ENCODE assay signal across 1 cellular context in the genomic region with DNA sequence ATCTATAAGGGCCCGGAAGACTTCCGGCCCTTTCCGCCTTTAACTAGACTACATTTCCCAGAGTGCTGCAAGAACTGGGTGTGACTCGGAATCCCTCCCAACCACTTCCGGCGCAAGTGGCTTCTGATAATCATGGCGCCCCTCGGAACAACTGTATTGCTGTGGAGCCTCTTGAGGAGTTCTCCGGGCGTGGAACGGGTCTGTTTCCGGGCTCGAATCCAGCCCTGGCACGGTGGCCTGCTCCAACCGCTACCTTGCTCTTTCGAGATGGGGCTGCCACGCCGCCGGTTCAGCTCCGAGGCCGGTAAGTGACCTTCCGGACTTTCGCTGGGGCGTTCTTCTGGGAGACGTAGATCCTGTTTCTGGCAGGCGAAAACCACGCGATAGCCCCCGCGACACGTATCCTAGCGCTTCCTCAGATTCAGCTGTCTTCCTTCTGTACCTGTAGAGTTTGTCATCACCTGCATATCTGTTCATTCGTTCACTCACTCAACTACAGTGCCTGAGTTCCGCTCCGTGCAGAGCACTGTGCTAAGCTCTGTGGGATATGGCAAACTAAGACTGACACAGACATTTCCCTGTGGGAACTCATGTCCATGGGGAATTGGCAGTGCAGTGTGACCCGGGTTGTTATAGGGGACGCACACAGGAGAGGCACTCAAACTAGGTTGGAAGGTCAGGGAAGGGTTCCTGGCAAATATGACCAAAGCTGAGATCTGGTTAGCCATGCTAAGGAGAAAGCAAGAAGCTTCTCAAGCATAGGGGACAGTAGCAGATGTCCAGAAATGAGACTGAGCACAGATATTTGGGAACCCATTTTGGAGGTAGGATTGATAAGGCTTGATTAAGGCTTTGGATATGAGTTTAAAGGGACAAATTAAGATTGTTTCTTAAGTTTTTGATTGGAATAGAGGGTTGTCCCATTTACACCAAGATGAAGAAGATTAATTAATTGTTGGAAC.
TF ChIP-seq lines count a peak whose summit lies in the region.

MRPS22 (plus strand) TSS at position 126 of the 962 bp plus-strand sequence; CDS start at position 133, 7 bp downstream.

TF ChIP-seq in HepG2, 621 proteins besides CTCF, POLR2A, EP300 and RAD21 (continued from another document and continues in another):
- TF ChIP-seq, protein P1, sequence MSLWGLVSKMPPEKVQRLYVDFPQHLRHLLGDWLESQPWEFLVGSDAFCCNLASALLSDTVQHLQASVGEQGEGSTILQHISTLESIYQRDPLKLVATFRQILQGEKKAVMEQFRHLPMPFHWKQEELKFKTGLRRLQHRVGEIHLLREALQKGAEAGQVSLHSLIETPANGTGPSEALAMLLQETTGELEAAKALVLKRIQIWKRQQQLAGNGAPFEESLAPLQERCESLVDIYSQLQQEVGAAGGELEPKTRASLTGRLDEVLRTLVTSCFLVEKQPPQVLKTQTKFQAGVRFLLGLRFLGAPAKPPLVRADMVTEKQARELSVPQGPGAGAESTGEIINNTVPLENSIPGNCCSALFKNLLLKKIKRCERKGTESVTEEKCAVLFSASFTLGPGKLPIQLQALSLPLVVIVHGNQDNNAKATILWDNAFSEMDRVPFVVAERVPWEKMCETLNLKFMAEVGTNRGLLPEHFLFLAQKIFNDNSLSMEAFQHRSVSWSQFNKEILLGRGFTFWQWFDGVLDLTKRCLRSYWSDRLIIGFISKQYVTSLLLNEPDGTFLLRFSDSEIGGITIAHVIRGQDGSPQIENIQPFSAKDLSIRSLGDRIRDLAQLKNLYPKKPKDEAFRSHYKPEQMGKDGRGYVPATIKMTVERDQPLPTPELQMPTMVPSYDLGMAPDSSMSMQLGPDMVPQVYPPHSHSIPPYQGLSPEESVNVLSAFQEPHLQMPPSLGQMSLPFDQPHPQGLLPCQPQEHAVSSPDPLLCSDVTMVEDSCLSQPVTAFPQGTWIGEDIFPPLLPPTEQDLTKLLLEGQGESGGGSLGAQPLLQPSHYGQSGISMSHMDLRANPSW (CRISPR knock-in tag; IDR thresholded peaks at IDR 0.05; ENCODE audit: borderline replicate concordance): 0 out of 2 replicates have a peak, but pooled peaks have one; percentile 37
- TF ChIP-seq ASH2L (IDR thresholded peaks at IDR 0.05; ENCODE audit: insufficient read length, low read depth, low read length) (peak; percentile 96), MEIS1 (CRISPR knock-in tag; IDR thresholded peaks at IDR 0.05; ENCODE audit: borderline replicate concordance) (no peak), KDM4B (CRISPR knock-in tag; IDR thresholded peaks at IDR 0.05) (no peak; the same call in 1 of the 2 replicates), KLF15 (CRISPR knock-in tag; IDR thresholded peaks at IDR 0.05; ENCODE audit: borderline replicate concordance) (0 out of 2 replicates have a peak, but pooled peaks have one; percentile 44), ZNF18 (CRISPR knock-in tag; IDR thresholded peaks at IDR 0.05; ENCODE audit: insufficient replicate concordance) (no peak), ZNF577 (CRISPR knock-in tag; IDR thresholded peaks at IDR 0.05; ENCODE audit: borderline replicate concordance, low read depth) (no peak), MTA3 (CRISPR knock-in tag; IDR thresholded peaks at IDR 0.05) (no peak), ZNF24 (IDR thresholded peaks at IDR 0.05) (no peak), RBM39 (IDR thresholded peaks at IDR 0.05; ENCODE audit: low read depth, low read length, poor library complexity, severe bottlenecking) (peak; percentile 51), BCL6 (CRISPR knock-in tag; IDR thresholded peaks at IDR 0.05) (peak; percentile 8; the same call in 1 of the 2 replicates), NR2F6 (IDR thresholded peaks at IDR 0.05) (no peak; the same call in 1 of the 2 replicates), NR2F6 (CRISPR knock-in tag; IDR thresholded peaks at IDR 0.05) (0 out of 2 replicates have a peak, but pooled peaks have one; percentile 21), HIVEP1 (CRISPR knock-in tag; IDR thresholded peaks at IDR 0.05) (peak; percentile 50; the same call in 1 of the 2 replicates), SYNCRIP (IDR thresholded peaks at IDR 0.05; ENCODE audit: insufficient read depth, low read depth, low read length) (no peak), ZNF326 (CRISPR knock-in tag; IDR thresholded peaks at IDR 0.05; ENCODE audit: borderline replicate concordance) (no peak), RCOR2 (CRISPR knock-in tag; IDR thresholded peaks at IDR 0.05) (no peak), TARDBP (CRISPR knock-in tag; IDR thresholded peaks at IDR 0.05) (peak; percentile 15; the same call in 1 of the 2 replicates), NFATC3 (CRISPR knock-in tag; IDR thresholded peaks at IDR 0.05) (no peak), ZNF274 (CRISPR knock-in tag; IDR thresholded peaks at IDR 0.05) (no peak), ATAD3A (CRISPR knock-in tag; IDR thresholded peaks at IDR 0.05) (no peak), KLF13 (CRISPR knock-in tag; IDR thresholded peaks at IDR 0.05) (no peak), NR2F2 (IDR thresholded peaks at IDR 0.05; ENCODE audit: borderline replicate concordance, low read depth) (no peak; the same call in 1 of the 2 replicates), SP140L (CRISPR knock-in tag; IDR thresholded peaks at IDR 0.05; ENCODE audit: borderline replicate concordance) (no peak), RFXAP (CRISPR knock-in tag; IDR thresholded peaks at IDR 0.05; ENCODE audit: borderline replicate concordance) (peak; percentile 31; the same call in 1 of the 2 replicates), ZFP36L1 (CRISPR knock-in tag; IDR thresholded peaks at IDR 0.05) (no peak), PCBP1 (IDR thresholded peaks at IDR 0.05; ENCODE audit: borderline replicate concordance, low read depth, low read length) (no peak), MIER2 (CRISPR knock-in tag; IDR thresholded peaks at IDR 0.05) (0 out of 2 replicates have a peak, but pooled peaks have one; percentile 11), ZNF558 (CRISPR knock-in tag; IDR thresholded peaks at IDR 0.05; ENCODE audit: borderline replicate concordance) (no peak), ZMYM2 (CRISPR knock-in tag; IDR thresholded peaks at IDR 0.05) (no peak), YY1 (IDR thresholded peaks at IDR 0.05; ENCODE audit: insufficient read depth, insufficient replicate concordance, low read depth, low read length) (peak; percentile 95), CENPT (CRISPR knock-in tag; IDR thresholded peaks at IDR 0.05; ENCODE audit: low read depth) (no peak), BORCS8-MEF2B (CRISPR knock-in tag; IDR thresholded peaks at IDR 0.05) (no peak; the same call in 1 of the 2 replicates), TOPORS (CRISPR knock-in tag; IDR thresholded peaks at IDR 0.05) (no peak)
- TF ChIP-seq, protein P2, sequence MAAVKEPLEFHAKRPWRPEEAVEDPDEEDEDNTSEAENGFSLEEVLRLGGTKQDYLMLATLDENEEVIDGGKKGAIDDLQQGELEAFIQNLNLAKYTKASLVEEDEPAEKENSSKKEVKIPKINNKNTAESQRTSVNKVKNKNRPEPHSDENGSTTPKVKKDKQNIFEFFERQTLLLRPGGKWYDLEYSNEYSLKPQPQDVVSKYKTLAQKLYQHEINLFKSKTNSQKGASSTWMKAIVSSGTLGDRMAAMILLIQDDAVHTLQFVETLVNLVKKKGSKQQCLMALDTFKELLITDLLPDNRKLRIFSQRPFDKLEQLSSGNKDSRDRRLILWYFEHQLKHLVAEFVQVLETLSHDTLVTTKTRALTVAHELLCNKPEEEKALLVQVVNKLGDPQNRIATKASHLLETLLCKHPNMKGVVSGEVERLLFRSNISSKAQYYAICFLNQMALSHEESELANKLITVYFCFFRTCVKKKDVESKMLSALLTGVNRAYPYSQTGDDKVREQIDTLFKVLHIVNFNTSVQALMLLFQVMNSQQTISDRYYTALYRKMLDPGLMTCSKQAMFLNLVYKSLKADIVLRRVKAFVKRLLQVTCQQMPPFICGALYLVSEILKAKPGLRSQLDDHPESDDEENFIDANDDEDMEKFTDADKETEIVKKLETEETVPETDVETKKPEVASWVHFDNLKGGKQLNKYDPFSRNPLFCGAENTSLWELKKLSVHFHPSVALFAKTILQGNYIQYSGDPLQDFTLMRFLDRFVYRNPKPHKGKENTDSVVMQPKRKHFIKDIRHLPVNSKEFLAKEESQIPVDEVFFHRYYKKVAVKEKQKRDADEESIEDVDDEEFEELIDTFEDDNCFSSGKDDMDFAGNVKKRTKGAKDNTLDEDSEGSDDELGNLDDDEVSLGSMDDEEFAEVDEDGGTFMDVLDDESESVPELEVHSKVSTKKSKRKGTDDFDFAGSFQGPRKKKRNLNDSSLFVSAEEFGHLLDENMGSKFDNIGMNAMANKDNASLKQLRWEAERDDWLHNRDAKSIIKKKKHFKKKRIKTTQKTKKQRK (IDR thresholded peaks at IDR 0.05; ENCODE audit: low read length): no peak
- TF ChIP-seq, protein P3, sequence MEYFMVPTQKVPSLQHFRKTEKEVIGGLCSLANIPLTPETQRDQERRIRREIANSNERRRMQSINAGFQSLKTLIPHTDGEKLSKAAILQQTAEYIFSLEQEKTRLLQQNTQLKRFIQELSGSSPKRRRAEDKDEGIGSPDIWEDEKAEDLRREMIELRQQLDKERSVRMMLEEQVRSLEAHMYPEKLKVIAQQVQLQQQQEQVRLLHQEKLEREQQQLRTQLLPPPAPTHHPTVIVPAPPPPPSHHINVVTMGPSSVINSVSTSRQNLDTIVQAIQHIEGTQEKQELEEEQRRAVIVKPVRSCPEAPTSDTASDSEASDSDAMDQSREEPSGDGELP (IDR thresholded peaks at IDR 0.05; ENCODE audit: borderline replicate concordance, low read depth): no peak
- TF ChIP-seq, protein P4, sequence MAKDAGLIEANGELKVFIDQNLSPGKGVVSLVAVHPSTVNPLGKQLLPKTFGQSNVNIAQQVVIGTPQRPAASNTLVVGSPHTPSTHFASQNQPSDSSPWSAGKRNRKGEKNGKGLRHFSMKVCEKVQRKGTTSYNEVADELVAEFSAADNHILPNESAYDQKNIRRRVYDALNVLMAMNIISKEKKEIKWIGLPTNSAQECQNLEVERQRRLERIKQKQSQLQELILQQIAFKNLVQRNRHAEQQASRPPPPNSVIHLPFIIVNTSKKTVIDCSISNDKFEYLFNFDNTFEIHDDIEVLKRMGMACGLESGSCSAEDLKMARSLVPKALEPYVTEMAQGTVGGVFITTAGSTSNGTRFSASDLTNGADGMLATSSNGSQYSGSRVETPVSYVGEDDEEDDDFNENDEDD (CRISPR knock-in tag; IDR thresholded peaks at IDR 0.05; ENCODE audit: borderline replicate concordance): no peak; the same call in 1 of the 2 replicates
- TF ChIP-seq, protein P5, sequence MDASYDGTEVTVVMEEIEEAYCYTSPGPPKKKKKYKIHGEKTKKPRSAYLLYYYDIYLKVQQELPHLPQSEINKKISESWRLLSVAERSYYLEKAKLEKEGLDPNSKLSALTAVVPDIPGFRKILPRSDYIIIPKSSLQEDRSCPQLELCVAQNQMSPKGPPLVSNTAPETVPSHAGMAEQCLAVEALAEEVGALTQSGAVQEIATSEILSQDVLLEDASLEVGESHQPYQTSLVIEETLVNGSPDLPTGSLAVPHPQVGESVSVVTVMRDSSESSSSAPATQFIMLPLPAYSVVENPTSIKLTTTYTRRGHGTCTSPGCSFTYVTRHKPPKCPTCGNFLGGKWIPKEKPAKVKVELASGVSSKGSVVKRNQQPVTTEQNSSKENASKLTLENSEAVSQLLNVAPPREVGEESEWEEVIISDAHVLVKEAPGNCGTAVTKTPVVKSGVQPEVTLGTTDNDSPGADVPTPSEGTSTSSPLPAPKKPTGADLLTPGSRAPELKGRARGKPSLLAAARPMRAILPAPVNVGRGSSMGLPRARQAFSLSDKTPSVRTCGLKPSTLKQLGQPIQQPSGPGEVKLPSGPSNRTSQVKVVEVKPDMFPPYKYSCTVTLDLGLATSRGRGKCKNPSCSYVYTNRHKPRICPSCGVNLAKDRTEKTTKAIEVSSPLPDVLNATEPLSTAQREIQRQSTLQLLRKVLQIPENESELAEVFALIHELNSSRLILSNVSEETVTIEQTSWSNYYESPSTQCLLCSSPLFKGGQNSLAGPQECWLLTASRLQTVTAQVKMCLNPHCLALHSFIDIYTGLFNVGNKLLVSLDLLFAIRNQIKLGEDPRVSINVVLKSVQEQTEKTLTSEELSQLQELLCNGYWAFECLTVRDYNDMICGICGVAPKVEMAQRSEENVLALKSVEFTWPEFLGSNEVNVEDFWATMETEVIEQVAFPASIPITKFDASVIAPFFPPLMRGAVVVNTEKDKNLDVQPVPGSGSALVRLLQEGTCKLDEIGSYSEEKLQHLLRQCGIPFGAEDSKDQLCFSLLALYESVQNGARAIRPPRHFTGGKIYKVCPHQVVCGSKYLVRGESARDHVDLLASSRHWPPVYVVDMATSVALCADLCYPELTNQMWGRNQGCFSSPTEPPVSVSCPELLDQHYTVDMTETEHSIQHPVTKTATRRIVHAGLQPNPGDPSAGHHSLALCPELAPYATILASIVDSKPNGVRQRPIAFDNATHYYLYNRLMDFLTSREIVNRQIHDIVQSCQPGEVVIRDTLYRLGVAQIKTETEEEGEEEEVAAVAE (CRISPR knock-in tag; IDR thresholded peaks at IDR 0.05; ENCODE audit: borderline replicate concordance): no peak
- TF ChIP-seq, protein P6, sequence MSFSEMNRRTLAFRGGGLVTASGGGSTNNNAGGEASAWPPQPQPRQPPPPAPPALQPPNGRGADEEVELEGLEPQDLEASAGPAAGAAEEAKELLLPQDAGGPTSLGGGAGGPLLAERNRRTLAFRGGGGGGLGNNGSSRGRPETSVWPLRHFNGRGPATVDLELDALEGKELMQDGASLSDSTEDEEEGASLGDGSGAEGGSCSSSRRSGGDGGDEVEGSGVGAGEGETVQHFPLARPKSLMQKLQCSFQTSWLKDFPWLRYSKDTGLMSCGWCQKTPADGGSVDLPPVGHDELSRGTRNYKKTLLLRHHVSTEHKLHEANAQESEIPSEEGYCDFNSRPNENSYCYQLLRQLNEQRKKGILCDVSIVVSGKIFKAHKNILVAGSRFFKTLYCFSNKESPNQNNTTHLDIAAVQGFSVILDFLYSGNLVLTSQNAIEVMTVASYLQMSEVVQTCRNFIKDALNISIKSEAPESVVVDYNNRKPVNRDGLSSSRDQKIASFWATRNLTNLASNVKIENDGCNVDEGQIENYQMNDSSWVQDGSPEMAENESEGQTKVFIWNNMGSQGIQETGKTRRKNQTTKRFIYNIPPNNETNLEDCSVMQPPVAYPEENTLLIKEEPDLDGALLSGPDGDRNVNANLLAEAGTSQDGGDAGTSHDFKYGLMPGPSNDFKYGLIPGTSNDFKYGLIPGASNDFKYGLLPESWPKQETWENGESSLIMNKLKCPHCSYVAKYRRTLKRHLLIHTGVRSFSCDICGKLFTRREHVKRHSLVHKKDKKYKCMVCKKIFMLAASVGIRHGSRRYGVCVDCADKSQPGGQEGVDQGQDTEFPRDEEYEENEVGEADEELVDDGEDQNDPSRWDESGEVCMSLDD (CRISPR knock-in tag; IDR thresholded peaks at IDR 0.05; ENCODE audit: borderline replicate concordance): no peak
